1 cellular context compared by ENCODE assay signal in genomic region chr1:92980732-92981647, GRCh38.
TF ChIP-seq lines count a peak whose summit lies in the region.

No MANE protein-coding gene starts in this region.

TF ChIP-seq in GM12878, 131 proteins besides CTCF, POLR2A, EP300 and RAD21 (continued from another document):
- no peak for TF ChIP-seq CREB1 (IDR thresholded peaks at IDR 0.05; ENCODE audit: low read depth)
- no peak for TF ChIP-seq CHD4 (IDR thresholded peaks at IDR 0.05)
- no peak for TF ChIP-seq PAX5 (IDR thresholded peaks at IDR 0.05; ENCODE audit: borderline replicate concordance, low read depth, low read length)
- no peak for TF ChIP-seq PKNOX1 (IDR thresholded peaks at IDR 0.05)
- TF ChIP-seq EED (IDR thresholded peaks at IDR 0.05; ENCODE audit: low read depth), result peak; percentile 38; the same call in 1 of the 2 replicates
- no peak for TF ChIP-seq PRDM15 (CRISPR knock-in tag; IDR thresholded peaks at IDR 0.05)
- no peak for TF ChIP-seq CBFB (IDR thresholded peaks at IDR 0.05; ENCODE audit: low read depth)
- no peak for TF ChIP-seq STAT3 (IDR thresholded peaks at IDR 0.05; ENCODE audit: low read depth, low read length)
- no peak for TF ChIP-seq MYC (IDR thresholded peaks at IDR 0.05; ENCODE audit: insufficient read depth, insufficient read length, insufficient replicate concordance, low read length, severe bottlenecking)
- no peak for TF ChIP-seq RCOR1 (conservative IDR thresholded peaks at IDR 0.05; ENCODE audit: low read depth, low read length)
- 0 out of 2 replicates have a peak, but pooled peaks have one; percentile 8 for TF ChIP-seq RAD51 (IDR thresholded peaks at IDR 0.05)
- TF ChIP-seq ETV6 (conservative IDR thresholded peaks at IDR 0.05 in 1 of 2, IDR thresholded peaks at IDR 0.05 in 1 of 2; ENCODE audit: borderline replicate concordance in 1 of 2, low read depth in 1 of 2), result peak in 1 of 2 experiments; percentile 60; a peak in 1 of 4 replicates
- TF ChIP-seq BMI1 (IDR thresholded peaks at IDR 0.05; ENCODE audit: borderline replicate concordance), result no peak
- TF ChIP-seq JUNB (IDR thresholded peaks at IDR 0.05), result peak; percentile 83
- peak; percentile 6; the same call in 1 of the 2 replicates for TF ChIP-seq RUNX3 (IDR thresholded peaks at IDR 0.05; ENCODE audit: low read length)
- TF ChIP-seq CBX5 (IDR thresholded peaks at IDR 0.05; ENCODE audit: low read depth), result no peak
- no peak for TF ChIP-seq SMAD1 (IDR thresholded peaks at IDR 0.05; ENCODE audit: low read depth, partially characterized antibody)
- TF ChIP-seq HDAC2 (IDR thresholded peaks at IDR 0.05), result no peak
- 0 out of 2 replicates have a peak, but pooled peaks have one; percentile 9 for TF ChIP-seq TAF1 (IDR thresholded peaks at IDR 0.05; ENCODE audit: borderline replicate concordance, low read depth, low read length)
- 0 out of 2 replicates have a peak, but pooled peaks have one; percentile 13 for TF ChIP-seq ATF2 (IDR thresholded peaks at IDR 0.05; ENCODE audit: low read length)
- TF ChIP-seq IRF3 (IDR thresholded peaks at IDR 0.05), result peak; percentile 16; the same call in 1 of the 2 replicates
- TF ChIP-seq ZBTB40 (IDR thresholded peaks at IDR 0.05; ENCODE audit: borderline replicate concordance), result 0 out of 2 replicates have a peak, but pooled peaks have one; percentile 3
- no peak for TF ChIP-seq NR2F1 (conservative IDR thresholded peaks at IDR 0.05)
- no peak for TF ChIP-seq NR2C1 (IDR thresholded peaks at IDR 0.05)
- TF ChIP-seq IKZF1 (conservative IDR thresholded peaks at IDR 0.05), result peak; percentile 45
- TF ChIP-seq NFIC (IDR thresholded peaks at IDR 0.05; ENCODE audit: low read depth, low read length), result peak; percentile 38; the same call in 1 of the 2 replicates
- no peak for TF ChIP-seq USF1 (IDR thresholded peaks at IDR 0.05; ENCODE audit: borderline replicate concordance, extremely low read length, insufficient read depth, low read depth, low read length)
- TF ChIP-seq NFXL1 (IDR thresholded peaks at IDR 0.05; ENCODE audit: borderline replicate concordance), result no peak
- TF ChIP-seq PAX8 (IDR thresholded peaks at IDR 0.05), result no peak
- no peak for TF ChIP-seq RBBP5 (conservative IDR thresholded peaks at IDR 0.05)
- peak; percentile 47; the same call in 1 of the 2 replicates for TF ChIP-seq SPI1 (IDR thresholded peaks at IDR 0.05; ENCODE audit: borderline replicate concordance, insufficient read depth, low read depth, low read length)
- 0 out of 2 replicates have a peak, but pooled peaks have one; percentile 44 for TF ChIP-seq ZNF687 (IDR thresholded peaks at IDR 0.05)
